Comparison of ENCODE assay signal across 8 cellular contexts in the genomic region with DNA sequence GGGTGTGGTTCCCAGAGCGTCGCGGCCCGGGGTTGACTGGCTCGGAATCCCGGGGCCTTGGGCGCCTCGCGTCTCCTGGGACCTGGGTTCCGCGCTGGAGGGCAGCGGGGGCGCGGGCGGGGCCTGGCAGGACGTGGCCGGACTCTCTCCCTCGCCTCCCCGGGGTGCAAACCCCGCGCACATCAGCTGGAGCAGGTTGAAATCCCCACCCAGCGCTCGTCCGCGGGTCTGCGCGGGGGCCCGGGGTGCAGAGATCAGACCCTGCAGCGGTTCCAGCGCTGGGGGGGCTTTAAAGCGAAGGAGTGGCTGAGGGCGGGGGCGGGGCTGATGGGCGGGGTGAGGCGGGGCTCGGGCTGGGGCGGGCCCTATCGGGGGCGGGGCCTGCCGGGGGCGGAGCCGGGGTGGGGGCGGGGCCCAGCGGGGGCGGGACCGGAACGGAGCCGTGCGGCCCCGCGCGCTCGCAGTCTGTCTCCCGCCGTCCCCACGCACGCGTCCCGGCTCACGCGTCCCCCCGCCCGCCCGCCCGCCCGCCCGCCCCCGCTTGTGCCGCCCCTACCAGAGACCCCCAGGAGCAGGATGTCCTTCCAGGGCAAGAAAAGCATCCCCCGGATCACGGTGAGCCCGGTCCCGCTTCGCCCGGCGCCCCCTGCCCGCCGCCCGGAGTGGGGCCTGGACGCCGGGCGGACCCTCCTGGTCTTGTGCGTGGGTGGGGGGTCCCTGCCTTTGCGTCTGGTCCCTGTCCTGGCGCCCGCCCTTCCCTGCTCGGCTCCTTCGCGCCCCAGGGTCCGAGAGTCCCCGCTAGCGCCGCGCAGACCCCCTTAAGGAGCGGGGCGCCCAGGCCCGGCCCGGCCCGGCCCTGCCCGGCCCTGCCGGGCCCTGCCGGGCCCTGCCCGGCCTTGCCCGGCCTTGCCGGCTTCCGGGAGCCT. TPM values are rescaled to one million over a fixed set of nuclear protein-coding genes. Genes with fewer than 3 reads are reported as not detected.
DNase-seq lines count a peak whose midpoint lies in the region; ATAC-seq and TF ChIP-seq lines count a peak whose summit lies in the region.

A gene (plus strand): TSS at position 461 of the 926 bp plus-strand sequence. CDS start 116 bp downstream, at position 577.

- no peaks in the 10 kb centered on the region for H3K9me3 Mint-ChIP-seq in MCF 10A (ENCODE audit: unreplicated experiment)
- H3K9me3 Mint-ChIP-seq in activated CD8-positive, alpha-beta T cell treated with anti-CD3 and anti-CD28 coated beads for 36 hours: no peaks in the 10 kb centered on the region

- CTCF ChIA-PET in MCF 10A (lab: Yijun Ruan, JAX): no interaction called here
- CTCF ChIA-PET in activated CD8-positive, alpha-beta T cell treated with anti-CD3 and anti-CD28 coated beads for 36 hours (lab: Charles Lee): no interaction called here

- H3K4me3 ChIP-seq in breast epithelium: peak within 1 kb of the TSS; percentile 35 to 69 (median 49)
- peak within 1 kb of the TSS; percentile 58 for H3K4me3 ChIP-seq in osteoblast (ENCODE audit: insufficient read depth, low read length)
- no peak within 1 kb of the TSS for H3K4me3 ChIP-seq in SJCRH30

- no peak for DNase-seq in breast epithelium (ENCODE audit: low spot score in 2 of 2)
- no peak for DNase-seq in MCF 10A (ENCODE audit: unreplicated experiment)
- DNase-seq in activated CD8-positive, alpha-beta T cell treated with anti-CD3 and anti-CD28 coated beads for 36 hours: peak; percentile 21
- DNase-seq in foreskin keratinocyte: no peak
- peak; percentile 99 for DNase-seq in osteoblast (ENCODE audit: insufficient read length, low spot score, missing footprints)
- DNase-seq in GM19240 (ENCODE audit: insufficient read length, low spot score): no peak
- DNase-seq in left lobe of liver (ENCODE audit: low spot score): no peak
- no peak for DNase-seq in SJCRH30

- TF ChIP-seq POLR2A in breast epithelium (IDR thresholded peaks at IDR 0.05): no peak

- no peaks in the 10 kb centered on the region for H3K36me3 Mint-ChIP-seq in MCF 10A (ENCODE audit: insufficient read depth, unreplicated experiment)
- H3K36me3 Mint-ChIP-seq in activated CD8-positive, alpha-beta T cell treated with anti-CD3 and anti-CD28 coated beads for 36 hours (ENCODE audit: low read depth): peaks cover 2% of the 10 kb centered on the region

- no peaks in the 10 kb centered on the region for H3K79me2 ChIP-seq in osteoblast (ENCODE audit: insufficient read depth, low read length)

- no peaks in the 10 kb centered on the region for H3K9me3 ChIP-seq in breast epithelium
- no peaks in the 10 kb centered on the region for H3K9me3 ChIP-seq in osteoblast (ENCODE audit: low read depth, low read length)
- H3K9me3 ChIP-seq in SJCRH30 (replicated peaks): no peaks in the 10 kb centered on the region

- TF ChIP-seq CTCF in breast epithelium (IDR thresholded peaks at IDR 0.05) (no peak), MCF 10A (IDR thresholded peaks at IDR 0.05; ENCODE audit: unreplicated experiment) (no peak), foreskin keratinocyte (conservative IDR thresholded peaks at IDR 0.05) (no peak), osteoblast (IDR thresholded peaks at IDR 0.05; ENCODE audit: extremely low read depth, low read depth, low read length) (no peak)
- no peak for TF ChIP-seq CTCF in activated CD8-positive, alpha-beta T cell treated with anti-CD3 and anti-CD28 coated beads for 36 hours (IDR thresholded peaks at IDR 0.05)

- H3K36me3 ChIP-seq in breast epithelium: no peaks in the 10 kb centered on the region
- H3K36me3 ChIP-seq in osteoblast (ENCODE audit: insufficient read depth, low read length): no peaks in the 10 kb centered on the region
- H3K36me3 ChIP-seq in SJCRH30: no peaks in the 10 kb centered on the region

- POLR2A ChIA-PET in MCF 10A (lab: Yijun Ruan, JAX): no interaction called here
- POLR2A ChIA-PET in activated CD8-positive, alpha-beta T cell treated with anti-CD3 and anti-CD28 coated beads for 36 hours (lab: Charles Lee): no interaction called here

- peaks cover 29% of the 10 kb centered on the region for H3K27me3 Mint-ChIP-seq in MCF 10A (ENCODE audit: insufficient read depth, unreplicated experiment)
- peaks cover 45% of the 10 kb centered on the region for H3K27me3 Mint-ChIP-seq in activated CD8-positive, alpha-beta T cell treated with anti-CD3 and anti-CD28 coated beads for 36 hours

- H3K27me3 ChIP-seq in breast epithelium (peaks cover 19 to 37% of the 10 kb centered on the region in 2 donors), foreskin keratinocyte (peaks cover 66% of the 10 kb centered on the region), osteoblast (ENCODE audit: insufficient read depth, low read length) (peaks cover 51% of the 10 kb centered on the region), SJCRH30 (no peaks in the 10 kb centered on the region)

- peak within 1 kb of the TSS; percentile 43 for H3K4me2 ChIP-seq in osteoblast (ENCODE audit: insufficient read depth, low read length)

- H3K27ac ChIP-seq in breast epithelium (no peak within 1 kb of the TSS), foreskin keratinocyte (no peak within 1 kb of the TSS), osteoblast (ENCODE audit: low read depth, low read length) (no peak within 1 kb of the TSS), SJCRH30 (no peak within 1 kb of the TSS)

- H3K4me3 Mint-ChIP-seq in MCF 10A (ENCODE audit: unreplicated experiment): no peak within 1 kb of the TSS
- H3K4me3 Mint-ChIP-seq in activated CD8-positive, alpha-beta T cell treated with anti-CD3 and anti-CD28 coated beads for 36 hours: peak within 1 kb of the TSS; percentile 63

- intact Hi-C loops in breast epithelium (cut with DNase I; ENCODE audit: low total_unique reads): no loop called here
- intact Hi-C loops in MCF 10A (cut with micrococcal nuclease): no loop called here
- intact Hi-C loops in activated CD8-positive, alpha-beta T cell treated with anti-CD3 and anti-CD28 coated beads for 36 hours (cut with micrococcal nuclease): no loop called here

- H3K4me1 ChIP-seq in breast epithelium: peaks cover 3 to 14% of the 10 kb centered on the region in 2 donors
- H3K4me1 ChIP-seq in foreskin keratinocyte: no peaks in the 10 kb centered on the region
- H3K4me1 ChIP-seq in osteoblast (ENCODE audit: insufficient read depth, low read length): no peaks in the 10 kb centered on the region
- no peaks in the 10 kb centered on the region for H3K4me1 ChIP-seq in SJCRH30

- no peaks in the 10 kb centered on the region for H3K4me1 Mint-ChIP-seq in MCF 10A (ENCODE audit: insufficient read depth, unreplicated experiment)
- no peaks in the 10 kb centered on the region for H3K4me1 Mint-ChIP-seq in activated CD8-positive, alpha-beta T cell treated with anti-CD3 and anti-CD28 coated beads for 36 hours (ENCODE audit: low read depth)

- peak; percentile 72 for ATAC-seq in activated CD8-positive, alpha-beta T cell treated with anti-CD3 and anti-CD28 coated beads for 36 hours
- ATAC-seq in foreskin keratinocyte (peak; percentile 27), left lobe of liver (no peak)

- no peak within 1 kb of the TSS for H3K27ac Mint-ChIP-seq in MCF 10A (ENCODE audit: low read depth, unreplicated experiment)
- no peak within 1 kb of the TSS for H3K27ac Mint-ChIP-seq in activated CD8-positive, alpha-beta T cell treated with anti-CD3 and anti-CD28 coated beads for 36 hours

- no peak within 1 kb of the TSS for H2AFZ ChIP-seq in osteoblast (ENCODE audit: low read length)

- H4K20me1 ChIP-seq in osteoblast (ENCODE audit: insufficient read depth, low read length): peaks cover 3% of the 10 kb centered on the region

- no TSS peak for BruUV-seq in MCF 10A (replicated peaks; lab: Mats Ljungman, UMichigan)

RNA-seq across cellular contexts. Expression of the gene that starts here (rescaled TPM):
- total RNA-seq in breast epithelium (1 to 10 TPM; 1.9 to 2.3 (median 2.1) TPM), MCF 10A (2022) (0.21 TPM in 1 of 2 replicates, not detected in the other), foreskin keratinocyte (0.75 and 0.78 TPM in 2 replicates), osteoblast (0.72 and 2.4 TPM in 2 replicates), left lobe of liver (0.08 TPM)
- total RNA-seq in activated CD8-positive, alpha-beta T cell treated with anti-CD3 and anti-CD28 coated beads for 36 hours: 10 to 100 TPM; 20.9 to 23.2 TPM
- polyA plus RNA-seq in foreskin keratinocyte: 0.62 and 1.0 TPM in 2 replicates
- total RNA-seq in SJCRH30 (2014; rRNA removed; shearing (Covaris generic)): not detected in 2 replicates

Comparison
In these comparisons a context has a peak if more than half of its experiments do, and no peak if none do; other contexts are left out.
1. DNase-seq: peak in activated CD8-positive, alpha-beta T cell treated with anti-CD3 and anti-CD28 coated beads for 36 hours (single experiment) and osteoblast (single experiment); none in breast epithelium (0 of 2), MCF 10A (single experiment), foreskin keratinocyte (0 of 2), GM19240 (single experiment), left lobe of liver (single experiment) and SJCRH30 (0 of 2).